1 cellular context compared by ENCODE assay signal in genomic region chr2:95525294-95526035, GRCh38.
TF ChIP-seq lines count a peak whose summit lies in the region.

No MANE protein-coding gene starts in this region.

TF ChIP-seq in liver, 16 proteins besides CTCF, POLR2A, EP300 and RAD21 (continued from another document):
- TF ChIP-seq, protein P1, sequence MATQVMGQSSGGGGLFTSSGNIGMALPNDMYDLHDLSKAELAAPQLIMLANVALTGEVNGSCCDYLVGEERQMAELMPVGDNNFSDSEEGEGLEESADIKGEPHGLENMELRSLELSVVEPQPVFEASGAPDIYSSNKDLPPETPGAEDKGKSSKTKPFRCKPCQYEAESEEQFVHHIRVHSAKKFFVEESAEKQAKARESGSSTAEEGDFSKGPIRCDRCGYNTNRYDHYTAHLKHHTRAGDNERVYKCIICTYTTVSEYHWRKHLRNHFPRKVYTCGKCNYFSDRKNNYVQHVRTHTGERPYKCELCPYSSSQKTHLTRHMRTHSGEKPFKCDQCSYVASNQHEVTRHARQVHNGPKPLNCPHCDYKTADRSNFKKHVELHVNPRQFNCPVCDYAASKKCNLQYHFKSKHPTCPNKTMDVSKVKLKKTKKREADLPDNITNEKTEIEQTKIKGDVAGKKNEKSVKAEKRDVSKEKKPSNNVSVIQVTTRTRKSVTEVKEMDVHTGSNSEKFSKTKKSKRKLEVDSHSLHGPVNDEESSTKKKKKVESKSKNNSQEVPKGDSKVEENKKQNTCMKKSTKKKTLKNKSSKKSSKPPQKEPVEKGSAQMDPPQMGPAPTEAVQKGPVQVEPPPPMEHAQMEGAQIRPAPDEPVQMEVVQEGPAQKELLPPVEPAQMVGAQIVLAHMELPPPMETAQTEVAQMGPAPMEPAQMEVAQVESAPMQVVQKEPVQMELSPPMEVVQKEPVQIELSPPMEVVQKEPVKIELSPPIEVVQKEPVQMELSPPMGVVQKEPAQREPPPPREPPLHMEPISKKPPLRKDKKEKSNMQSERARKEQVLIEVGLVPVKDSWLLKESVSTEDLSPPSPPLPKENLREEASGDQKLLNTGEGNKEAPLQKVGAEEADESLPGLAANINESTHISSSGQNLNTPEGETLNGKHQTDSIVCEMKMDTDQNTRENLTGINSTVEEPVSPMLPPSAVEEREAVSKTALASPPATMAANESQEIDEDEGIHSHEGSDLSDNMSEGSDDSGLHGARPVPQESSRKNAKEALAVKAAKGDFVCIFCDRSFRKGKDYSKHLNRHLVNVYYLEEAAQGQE (IDR thresholded peaks at IDR 0.05) = no peak
- TF ChIP-seq RXRA (IDR thresholded peaks at IDR 0.05) = no peak
- no peak for TF ChIP-seq JUND (IDR thresholded peaks at IDR 0.05)
- TF ChIP-seq FOXA2 (IDR thresholded peaks at IDR 0.05) = no peak
- no peak for TF ChIP-seq HNF4G (IDR thresholded peaks at IDR 0.05)
- TF ChIP-seq YY1 (IDR thresholded peaks at IDR 0.05) = no peak
- no peak for TF ChIP-seq TAF1 (conservative IDR thresholded peaks at IDR 0.05)
- TF ChIP-seq FOXA1 (IDR thresholded peaks at IDR 0.05) = no peak
- TF ChIP-seq NR2F2 (IDR thresholded peaks at IDR 0.05) = no peak
- TF ChIP-seq, protein P2, sequence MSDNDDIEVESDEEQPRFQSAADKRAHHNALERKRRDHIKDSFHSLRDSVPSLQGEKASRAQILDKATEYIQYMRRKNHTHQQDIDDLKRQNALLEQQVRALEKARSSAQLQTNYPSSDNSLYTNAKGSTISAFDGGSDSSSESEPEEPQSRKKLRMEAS (IDR thresholded peaks at IDR 0.05) = no peak
- TF ChIP-seq EGR1 (IDR thresholded peaks at IDR 0.05; ENCODE audit: low read depth in 2 of 2) = no peak
